In genomic region chr10:21702633-21703111, GRCh38 we compare ENCODE assay signal across 8 cellular contexts.
DNase-seq lines count a peak whose midpoint lies in the region; ATAC-seq and TF ChIP-seq lines count a peak whose summit lies in the region.

No MANE protein-coding gene starts in this region.

- intact Hi-C loops in CD4-positive, alpha-beta T cell (cut with DNase I, micrococcal nuclease) = loop anchor here in 1 of 2 experiments (5.0 kb wide), 1 partner anchor 40 kb away; no protein-coding TSS in a partner anchor
- intact Hi-C loops in Caco-2 (cut with micrococcal nuclease; ENCODE audit: unreplicated experiment) = no loop called here

- no peak overlapping the region for H3K27ac ChIP-seq in CD4-positive, alpha-beta T cell (ENCODE audit: low read depth, low read length)
- H3K27ac ChIP-seq in RWPE1 = no peak overlapping the region

- H3K4me3 Mint-ChIP-seq in CD4-positive, alpha-beta T cell = peak overlapping the region; percentile 40
- H3K4me3 Mint-ChIP-seq in WTC11 = no peak overlapping the region
- H3K4me3 Mint-ChIP-seq in Caco-2 (ENCODE audit: unreplicated experiment) = no peak overlapping the region

- H3K36me3 Mint-ChIP-seq in CD4-positive, alpha-beta T cell (ENCODE audit: low read depth) = peaks cover 70% of the 10 kb centered on the region
- peaks cover 37% of the 10 kb centered on the region for H3K36me3 Mint-ChIP-seq in WTC11
- peaks cover 48% of the 10 kb centered on the region for H3K36me3 Mint-ChIP-seq in Caco-2 (ENCODE audit: insufficient read depth, unreplicated experiment)

- no TSS peak for BruUV-seq in Caco-2 (replicated peaks; lab: Mats Ljungman, UMichigan)

- peaks cover 19% of the 10 kb centered on the region for H3K9me3 ChIP-seq in CD4-positive, alpha-beta T cell (ENCODE audit: control insufficient read depth, low read length)
- peaks cover 26% of the 10 kb centered on the region for H3K9me3 ChIP-seq in Caco-2

- H3K27me3 Mint-ChIP-seq in CD4-positive, alpha-beta T cell = no peaks in the 10 kb centered on the region
- H3K27me3 Mint-ChIP-seq in WTC11 (ENCODE audit: low read depth) (no peaks in the 10 kb centered on the region), Caco-2 (ENCODE audit: insufficient read depth, unreplicated experiment) (no peaks in the 10 kb centered on the region)

- H3K9me3 Mint-ChIP-seq in CD4-positive, alpha-beta T cell = peaks cover 16% of the 10 kb centered on the region
- H3K9me3 Mint-ChIP-seq in WTC11 (peaks cover 33% of the 10 kb centered on the region), Caco-2 (ENCODE audit: unreplicated experiment) (peaks cover 40% of the 10 kb centered on the region)

- H3K36me3 ChIP-seq in Caco-2 (ENCODE audit: control insufficient read depth, insufficient read depth, low read length) = no peaks in the 10 kb centered on the region; the same call in 1 of the 2 replicates

- DNase-seq in CD4-positive, alpha-beta T cell = no peak
- peak; percentile 18 for DNase-seq in GM19238 (ENCODE audit: insufficient read length, low spot score)
- no peak for DNase-seq in WTC11 (ENCODE audit: low spot score)
- DNase-seq in RWPE1 (ENCODE audit: low spot score) = no peak
- DNase-seq in Caco-2 = no peak
- no peak for DNase-seq in NCI-H226

- H3K4me3 ChIP-seq in Caco-2 (ENCODE audit: low read depth, low read length) = no peak overlapping the region

- peak overlapping the region; percentile 55 for H3K27ac Mint-ChIP-seq in CD4-positive, alpha-beta T cell
- H3K27ac Mint-ChIP-seq in WTC11 (peak overlapping the region; percentile 5; the same call in 1 of the 2 replicates), Caco-2 (ENCODE audit: unreplicated experiment) (no peak overlapping the region)

- no peaks in the 10 kb centered on the region for H3K4me1 ChIP-seq in Caco-2

- CTCF ChIA-PET in CD4-positive, alpha-beta T cell (lab: Charles Lee) = interaction anchor here (1.8 kb wide), 1 partner anchor 207 kb away, joined by 5 read pairs; no protein-coding TSS in a partner anchor
- CTCF ChIA-PET in WTC11 (lab: Charles Lee) = no interaction called here
- CTCF ChIA-PET in RWPE1 (lab: Yijun Ruan, JAX) = interaction anchor here (0.6 to 1.0 kb wide), 2 partner anchors 9 to 272 kb away, joined by 3 to 4 read pairs; no protein-coding TSS in a partner anchor
- CTCF ChIA-PET in Caco-2 (lab: Charles Lee) = no interaction called here

- no peaks in the 10 kb centered on the region for H3K27me3 ChIP-seq in CD4-positive, alpha-beta T cell (ENCODE audit: control insufficient read depth, insufficient read depth, low read length)
- no peaks in the 10 kb centered on the region for H3K27me3 ChIP-seq in Caco-2 (replicated peaks; ENCODE audit: control insufficient read depth, insufficient read depth, low read length)

- H3K4me1 Mint-ChIP-seq in CD4-positive, alpha-beta T cell (ENCODE audit: low read depth) = peaks cover 29% of the 10 kb centered on the region
- H3K4me1 Mint-ChIP-seq in WTC11 (peaks cover 16% of the 10 kb centered on the region), Caco-2 (ENCODE audit: low read depth, unreplicated experiment) (peaks cover 3% of the 10 kb centered on the region)

- TF ChIP-seq CTCF in CD4-positive, alpha-beta T cell (IDR thresholded peaks at IDR 0.05) = no peak
- TF ChIP-seq CTCF in WTC11 (IDR thresholded peaks at IDR 0.05) (no peak), RWPE1 (conservative IDR thresholded peaks at IDR 0.05; ENCODE audit: low read depth) (no peak), Caco-2 (IDR thresholded peaks at IDR 0.05; ENCODE audit: insufficient read depth in 1 of 2, low read depth in 1 of 2, low read length in 1 of 2, severe bottlenecking in 1 of 2, unreplicated experiment in 1 of 2) (no peak)

- ATAC-seq in CD4-positive, alpha-beta T cell (ENCODE audit: poor library complexity) = peak; percentile 86
- ATAC-seq in HG03095 (IDR thresholded peaks at IDR 0.05; ENCODE audit: unreplicated experiment) = peak; percentile 76
- ATAC-seq in WTC11 = no peak
- no peak for ATAC-seq in esophagus mucosa

- POLR2A ChIA-PET in CD4-positive, alpha-beta T cell (lab: Charles Lee) = interaction anchor here (1.0 kb wide), 1 partner anchor 18 kb away, joined by 5 read pairs; no protein-coding TSS in a partner anchor
- POLR2A ChIA-PET in WTC11 (lab: Charles Lee) = interaction anchor here (1.0 kb wide), 1 partner anchor 12 kb away, joined by 3 read pairs; no protein-coding TSS in a partner anchor
- POLR2A ChIA-PET in RWPE1 (lab: Yijun Ruan, JAX; ENCODE audit: low non-redundant PET) = no interaction called here
- POLR2A ChIA-PET in Caco-2 (lab: Charles Lee) = no interaction called here

TF ChIP-seq in WTC11, 78 proteins besides CTCF, POLR2A, EP300 and RAD21:
- TF ChIP-seq ETV6 (CRISPR knock-in tag; IDR thresholded peaks at IDR 0.05) = no peak

Comparison
In these comparisons a context has a peak if more than half of its experiments do, and no peak if none do; other contexts are left out.
1. ATAC-seq: peak in CD4-positive, alpha-beta T cell (single experiment) and HG03095 (single experiment); none in WTC11 (single experiment) and esophagus mucosa (single experiment).
2. CTCF ChIA-PET loops: an anchor here in CD4-positive, alpha-beta T cell (1.8 kb wide) and RWPE1 (0.6 to 1.0 kb wide); none called in WTC11 and Caco-2.
3. POLR2A ChIA-PET loops: an anchor here in CD4-positive, alpha-beta T cell (1.0 kb wide) and WTC11 (1.0 kb wide); none called in RWPE1 and Caco-2.